In genomic region chr17:37743875-37744632, GRCh38 we compare ENCODE assay signal across 8 cellular contexts. TPM values are rescaled to one million over a fixed set of nuclear protein-coding genes. Genes with fewer than 3 reads are reported as not detected.
DNase-seq lines count a peak whose midpoint lies in the region; ATAC-seq and TF ChIP-seq lines count a peak whose summit lies in the region.

No MANE protein-coding gene starts in this region.

- H3K9me3 Mint-ChIP-seq in stimulated activated effector memory CD8-positive, alpha-beta T cell treated with anti-CD3 and anti-CD28 coated beads, Interleukin-12 subunit alpha, Interleukin-12 subunit beta, amount 100 ng/mL, for 72 hours: no peaks in the 10 kb centered on the region

- H3K4me3 ChIP-seq in Peyer's patch (peak overlapping the region; percentile 26 to 61 (median 50)), iPS-11a (ENCODE audit: low read depth, low read length) (peak overlapping the region; percentile 17)

- H3K36me3 Mint-ChIP-seq in stimulated activated effector memory CD8-positive, alpha-beta T cell treated with anti-CD3 and anti-CD28 coated beads, Interleukin-12 subunit alpha, Interleukin-12 subunit beta, amount 100 ng/mL, for 72 hours: no peaks in the 10 kb centered on the region

- H3K4me1 ChIP-seq in Peyer's patch: peaks cover 0 to 39% (median 19%) of the 10 kb centered on the region in 4 donors

- H3K36me3 ChIP-seq in Peyer's patch: no peaks in the 10 kb centered on the region

- TF ChIP-seq POLR2A in Peyer's patch (IDR thresholded peaks at IDR 0.05): no peak

- peaks cover 22% of the 10 kb centered on the region for H3K4me1 Mint-ChIP-seq in stimulated activated effector memory CD8-positive, alpha-beta T cell treated with anti-CD3 and anti-CD28 coated beads, Interleukin-12 subunit alpha, Interleukin-12 subunit beta, amount 100 ng/mL, for 72 hours

- peaks cover 0 to 42% of the 10 kb centered on the region in 2 donors for H3K27me3 ChIP-seq in Peyer's patch

- DNase-seq in activated CD4-positive, CD25-positive, alpha-beta regulatory T cell treated with anti-CD3 and anti-CD28 coated beads, Interleukin-2, amount 50 U/mL, for 72 hours: peak; percentile 36
- no peak for DNase-seq in activated CD4-positive, CD25-positive, alpha-beta regulatory T cell (lab: John Stamatoyannopoulos, UW)
- DNase-seq in Peyer's patch (peak in 2 of 3 donors; percentile 55 to 74), NCI-H345 treated with DMSO at 0.1 percent for 48 hours (lab: John Stamatoyannopoulos, UW; ENCODE audit: unreplicated experiment) (no peak), MV-4-11 (lab: John Stamatoyannopoulos, UW) (no peak)
- peak in 1 of 2 donors; percentile 58 for DNase-seq in stimulated activated effector memory CD8-positive, alpha-beta T cell treated with anti-CD3 and anti-CD28 coated beads, Interleukin-12 subunit alpha, Interleukin-12 subunit beta, amount 100 ng/mL, for 72 hours (ENCODE audit: low spot score in 2 of 2)

- H3K27ac ChIP-seq in Peyer's patch: peak overlapping the region in 3 of 4 donors; percentile 76 to 85 (median 80)

- peak overlapping the region; percentile 60 for H3K4me3 Mint-ChIP-seq in stimulated activated effector memory CD8-positive, alpha-beta T cell treated with anti-CD3 and anti-CD28 coated beads, Interleukin-12 subunit alpha, Interleukin-12 subunit beta, amount 100 ng/mL, for 72 hours

- ATAC-seq in stimulated activated effector memory CD8-positive, alpha-beta T cell treated with anti-CD3 and anti-CD28 coated beads, Interleukin-12 subunit alpha, Interleukin-12 subunit beta, amount 100 ng/mL, for 72 hours: peak; percentile 39
- no peak for ATAC-seq in GM18909 (IDR thresholded peaks at IDR 0.05; ENCODE audit: poor library complexity, unreplicated experiment)

- no peak overlapping the region for H3K27ac Mint-ChIP-seq in stimulated activated effector memory CD8-positive, alpha-beta T cell treated with anti-CD3 and anti-CD28 coated beads, Interleukin-12 subunit alpha, Interleukin-12 subunit beta, amount 100 ng/mL, for 72 hours

- TF ChIP-seq CTCF in Peyer's patch (IDR thresholded peaks at IDR 0.05): no peak

- H3K9me3 ChIP-seq in Peyer's patch: no peaks in the 10 kb centered on the region

RNA-seq across cellular contexts. Expression of gene HNF1B, which starts 0.8 kb away (rescaled TPM):
- total RNA-seq in Peyer's patch: 10 to 100 TPM; 16.5 to 39.9 (median 32.2) TPM

Comparison
In these comparisons a context has a peak if more than half of its experiments do, and no peak if none do; other contexts are left out.
1. DNase-seq: peak in activated CD4-positive, CD25-positive, alpha-beta regulatory T cell treated with anti-CD3 and anti-CD28 coated beads, Interleukin-2, amount 50 U/mL, for 72 hours (single experiment) and Peyer's patch (2 of 3); none in activated CD4-positive, CD25-positive, alpha-beta regulatory T cell (0 of 4), NCI-H345 treated with DMSO at 0.1 percent for 48 hours (single experiment) and MV-4-11 (single experiment).